Comparison of ENCODE assay signal across 12 cellular contexts in genomic region chr10:96850825-96851224, GRCh38. TPM values are rescaled to one million over a fixed set of nuclear protein-coding genes. Genes with fewer than 3 reads are reported as not detected.
DNase-seq lines count a peak whose midpoint lies in the region; ATAC-seq and TF ChIP-seq lines count a peak whose summit lies in the region.
"Had no signal": no experiment of that assay in that cellular context is flagged by ENCODE, and none has a peak within 500 bp of the region (broad histone marks: within the 10 kb centered on the region; RNA-seq: fewer than 3 reads in every experiment).

No MANE protein-coding gene starts in this region.

- H3K4me3 Mint-ChIP-seq in activated naive CD4-positive, alpha-beta T cell treated with anti-CD3 and anti-CD28 coated beads, Interleukin-2, amount 50 U/mL, for 24 hours: no peak overlapping the region
- H3K4me3 Mint-ChIP-seq in activated CD4-positive, alpha-beta T cell treated with anti-CD3 and anti-CD28 coated beads for 36 hours: no peak overlapping the region
- H3K4me3 Mint-ChIP-seq: activated naive CD4-positive, alpha-beta T cell treated with anti-CD3 and anti-CD28 coated beads, Interleukin-2, amount 10 ng/mL, durations not matched to agents 7 days and 5 days had no signal

- H3K27me3 ChIP-seq in body of pancreas: no peaks in the 10 kb centered on the region
- H3K27me3 ChIP-seq in upper lobe of right lung: no peaks in the 10 kb centered on the region

- H3K36me3 ChIP-seq in body of pancreas (replicated peaks in 1 of 2; ENCODE audit: insufficient read depth in 1 of 2, low read depth in 2 of 2) (no peaks in the 10 kb centered on the region), upper lobe of right lung (no peaks in the 10 kb centered on the region)

- WGBS in body of pancreas, 2 donors: 89 to 94% methylated on average over 3 of the region's 3 CpGs

- H3K4me1 Mint-ChIP-seq in activated naive CD4-positive, alpha-beta T cell treated with anti-CD3 and anti-CD28 coated beads, Interleukin-2, amount 50 U/mL, for 24 hours: peaks cover 58% of the 10 kb centered on the region
- peaks cover 41% of the 10 kb centered on the region for H3K4me1 Mint-ChIP-seq in activated CD4-positive, alpha-beta T cell treated with anti-CD3 and anti-CD28 coated beads for 36 hours
- H3K4me1 Mint-ChIP-seq: activated naive CD4-positive, alpha-beta T cell treated with anti-CD3 and anti-CD28 coated beads, Interleukin-2, amount 10 ng/mL, durations not matched to agents 7 days and 5 days had no signal

- no peak for TF ChIP-seq CTCF in body of pancreas (IDR thresholded peaks at IDR 0.05)
- no peak for TF ChIP-seq CTCF in upper lobe of right lung (IDR thresholded peaks at IDR 0.05)

- H3K36me3 Mint-ChIP-seq in activated naive CD4-positive, alpha-beta T cell treated with anti-CD3 and anti-CD28 coated beads, Interleukin-2, amount 50 U/mL, for 24 hours: peaks cover 8% of the 10 kb centered on the region
- peaks cover 5 to 24% of the 10 kb centered on the region in 2 donors for H3K36me3 Mint-ChIP-seq in activated naive CD4-positive, alpha-beta T cell treated with anti-CD3 and anti-CD28 coated beads, Interleukin-2, amount 50 U/mL, for 72 hours
- peaks cover 21% of the 10 kb centered on the region for H3K36me3 Mint-ChIP-seq in activated CD4-positive, alpha-beta T cell treated with anti-CD3 and anti-CD28 coated beads for 36 hours (ENCODE audit: low read depth)

- no peak for ATAC-seq in activated naive CD4-positive, alpha-beta T cell treated with anti-CD3 and anti-CD28 coated beads, Interleukin-2, amount 50 U/mL, for 72 hours
- ATAC-seq in body of pancreas (peak; percentile 40), upper lobe of right lung (peak; percentile 38), GM21717 (IDR thresholded peaks at IDR 0.05; ENCODE audit: unreplicated experiment) (no peak), GM18861 (IDR thresholded peaks at IDR 0.05; ENCODE audit: unreplicated experiment) (no peak)
- no peak for ATAC-seq in activated CD4-positive, alpha-beta T cell treated with anti-CD3 and anti-CD28 coated beads for 36 hours

- DNase-seq in activated naive CD4-positive, alpha-beta T cell treated with anti-CD3 and anti-CD28 coated beads, Interleukin-2, amount 50 U/mL, for 72 hours (ENCODE audit: low spot score in 2 of 2): no peak
- DNase-seq in body of pancreas (no peak), hepatic stellate cell (ENCODE audit: low spot score) (peak; percentile 76), upper lobe of right lung (no peak)
- DNase-seq in activated CD4-positive, alpha-beta T cell treated with anti-CD3 and anti-CD28 coated beads for 36 hours: no peak
- DNase-seq: activated naive CD4-positive, alpha-beta T cell treated with anti-CD3 and anti-CD28 coated beads, Interleukin-2, amount 10 ng/mL, durations not matched to agents 7 days and 5 days; retina; RPMI8226 had no signal

- TF ChIP-seq POLR2A in body of pancreas (IDR thresholded peaks at IDR 0.05): no peak

- CTCF ChIA-PET in activated CD4-positive, alpha-beta T cell treated with anti-CD3 and anti-CD28 coated beads for 36 hours (lab: Charles Lee): no interaction called here

- H3K9me3 ChIP-seq in body of pancreas (no peaks in the 10 kb centered on the region), upper lobe of right lung (no peaks in the 10 kb centered on the region)

- H3K27ac Mint-ChIP-seq in activated naive CD4-positive, alpha-beta T cell treated with anti-CD3 and anti-CD28 coated beads, Interleukin-2, amount 50 U/mL, for 24 hours: peak overlapping the region; percentile 9
- peak overlapping the region in 1 of 2 donors; percentile 25 for H3K27ac Mint-ChIP-seq in activated naive CD4-positive, alpha-beta T cell treated with anti-CD3 and anti-CD28 coated beads, Interleukin-2, amount 50 U/mL, for 72 hours
- H3K27ac Mint-ChIP-seq in activated CD4-positive, alpha-beta T cell treated with anti-CD3 and anti-CD28 coated beads for 36 hours: no peak overlapping the region
- H3K27ac Mint-ChIP-seq: activated naive CD4-positive, alpha-beta T cell treated with anti-CD3 and anti-CD28 coated beads, Interleukin-2, amount 10 ng/mL, durations not matched to agents 7 days and 5 days had no signal

- H3K9me3 Mint-ChIP-seq in activated naive CD4-positive, alpha-beta T cell treated with anti-CD3 and anti-CD28 coated beads, Interleukin-2, amount 50 U/mL, for 24 hours: no peaks in the 10 kb centered on the region
- H3K9me3 Mint-ChIP-seq in activated naive CD4-positive, alpha-beta T cell treated with anti-CD3 and anti-CD28 coated beads, Interleukin-2, amount 50 U/mL, for 72 hours: peaks cover 0 to 7% of the 10 kb centered on the region in 2 donors
- peaks cover 4% of the 10 kb centered on the region for H3K9me3 Mint-ChIP-seq in activated CD4-positive, alpha-beta T cell treated with anti-CD3 and anti-CD28 coated beads for 36 hours (ENCODE audit: low read depth)
- H3K9me3 Mint-ChIP-seq: activated naive CD4-positive, alpha-beta T cell treated with anti-CD3 and anti-CD28 coated beads, Interleukin-2, amount 10 ng/mL, durations not matched to agents 7 days and 5 days had no signal

- H3K4me1 ChIP-seq in body of pancreas (peaks cover 25% of the 10 kb centered on the region), upper lobe of right lung (peaks cover 12% of the 10 kb centered on the region)

- H3K27ac ChIP-seq in body of pancreas (no peak overlapping the region), upper lobe of right lung (no peak overlapping the region)
- H3K27ac ChIP-seq: 22Rv1 had no signal

- no peaks in the 10 kb centered on the region for H3K27me3 Mint-ChIP-seq in activated naive CD4-positive, alpha-beta T cell treated with anti-CD3 and anti-CD28 coated beads, Interleukin-2, amount 50 U/mL, for 24 hours
- no peaks in the 10 kb centered on the region for H3K27me3 Mint-ChIP-seq in activated CD4-positive, alpha-beta T cell treated with anti-CD3 and anti-CD28 coated beads for 36 hours
- H3K27me3 Mint-ChIP-seq: activated naive CD4-positive, alpha-beta T cell treated with anti-CD3 and anti-CD28 coated beads, Interleukin-2, amount 10 ng/mL, durations not matched to agents 7 days and 5 days had no signal

- no peak overlapping the region for H3K4me3 ChIP-seq in body of pancreas
- H3K4me3 ChIP-seq in upper lobe of right lung: no peak overlapping the region

- POLR2A ChIA-PET in activated CD4-positive, alpha-beta T cell treated with anti-CD3 and anti-CD28 coated beads for 36 hours (lab: Charles Lee): no interaction called here

- intact Hi-C loops in body of pancreas (cut with DNase I): no loop called here
- intact Hi-C loops in upper lobe of right lung (cut with DNase I): no loop called here
- intact Hi-C loops in activated CD4-positive, alpha-beta T cell treated with anti-CD3 and anti-CD28 coated beads for 36 hours (cut with DNase I, micrococcal nuclease): no loop called here

RNA-seq across cellular contexts. Expression of gene LCOR, which starts 18.7 kb away (rescaled TPM):
- 10 to 100 TPM; 27.1 to 30.0 TPM for total RNA-seq in activated naive CD4-positive, alpha-beta T cell treated with anti-CD3 and anti-CD28 coated beads, Interleukin-2, amount 50 U/mL, for 72 hours
- total RNA-seq in body of pancreas (10 to 100 TPM; 34.5 to 35.3 TPM), upper lobe of right lung (39.5 TPM)
- 10 to 100 TPM; 22.0 to 23.4 TPM for total RNA-seq in activated CD4-positive, alpha-beta T cell treated with anti-CD3 and anti-CD28 coated beads for 36 hours

Comparison
In these comparisons a context has a peak if more than half of its experiments do, and no peak if none do; other contexts are left out.
1. ATAC-seq: peak in body of pancreas (single experiment) and upper lobe of right lung (single experiment); none in activated naive CD4-positive, alpha-beta T cell treated with anti-CD3 and anti-CD28 coated beads, Interleukin-2, amount 50 U/mL, for 72 hours (0 of 2), activated CD4-positive, alpha-beta T cell treated with anti-CD3 and anti-CD28 coated beads for 36 hours (single experiment), GM21717 (single experiment) and GM18861 (single experiment).